Comparison of ENCODE assay signal across 25 cellular contexts in genomic region chr11:105227363-105227762, GRCh38.
"Had no signal": no experiment of that assay in that cellular context is flagged by ENCODE, and none has a peak within 500 bp of the region (broad histone marks: within the 10 kb centered on the region; RNA-seq: fewer than 3 reads in every experiment).

No MANE protein-coding gene starts in this region.

- H3K4me2 ChIP-seq: neural progenitor cell had no signal

- H2AFZ ChIP-seq: neural progenitor cell had no signal

- H3K27ac ChIP-seq: esophagus muscularis mucosa, foreskin keratinocyte, heart left ventricle, neural progenitor cell, suprapubic skin, tibial artery had no signal

- ATAC-seq: foreskin keratinocyte, heart left ventricle, natural killer cell, right cardiac atrium had no signal

- DNase-seq: activated CD4-positive, alpha-beta memory T cell treated with anti-CD3 and anti-CD28 coated beads for 36 hours; activated CD4-positive, alpha-beta T cell treated with anti-CD3 and anti-CD28 coated beads, Interleukin-2, amount 10 ng/mL, durations not matched to agents 24 days and 14 days; activated CD4-positive, CD25-positive, alpha-beta regulatory T cell treated with anti-CD3 and anti-CD28 coated beads, Interleukin-2, amount 50 U/mL, for 72 hours; activated CD8-positive, alpha-beta memory T cell treated with anti-CD3 and anti-CD28 coated beads, Interleukin-2, amount 50 U/mL, for 4 hours; activated gamma-delta T cell treated with Interleukin-2 at 50 U/mL for 16 hours; activated naive CD4-positive, alpha-beta T cell treated with anti-CD3 and anti-CD28 coated beads, Interleukin-2, amount 50 U/mL, for 16 hours; activated T-cell treated with anti-CD3 and anti-CD28 coated beads, Interleukin-2, amount 50 U/mL, for 24 hours; amniotic stem cell; dermis blood vessel endothelial cell; effector CD4-positive, alpha-beta T cell; foreskin keratinocyte; heart left ventricle; hypothalamus; immature natural killer cell; midbrain; natural killer cell; posterior cingulate gyrus; right cardiac atrium; stimulated activated CD4-positive, alpha-beta T cell treated with anti-CD3 and anti-CD28 coated beads, Interleukin-15, amount 100 ng/mL, for 24 hours; stimulated activated CD4-positive, alpha-beta T cell treated with anti-CD3 and anti-CD28 coated beads, Interleukin-2, amount 100 ng/mL, for 24 hours; stimulated activated naive CD4-positive, alpha-beta T cell; tibial artery had no signal

- H3K9ac ChIP-seq: neural progenitor cell had no signal

- H3K9me3 ChIP-seq: esophagus muscularis mucosa, heart left ventricle, suprapubic skin, tibial artery had no signal

- H3K4me3 ChIP-seq: esophagus muscularis mucosa, heart left ventricle, neural progenitor cell, suprapubic skin, tibial artery had no signal

- H3K36me3 ChIP-seq: esophagus muscularis mucosa, heart left ventricle, neural progenitor cell, suprapubic skin, tibial artery had no signal

- H3K27me3 ChIP-seq: esophagus muscularis mucosa, foreskin keratinocyte, heart left ventricle, neural progenitor cell, suprapubic skin, tibial artery had no signal

- H3K4me1 ChIP-seq: esophagus muscularis mucosa, neural progenitor cell, tibial artery had no signal
